ENCODE assay signal across 28 cellular contexts in genomic region chr13:111508902-111509509, GRCh38.
A peak's percentile ranks its signal among the peaks of the same experiment; 100 is the strongest.
DNase-seq lines count a peak whose midpoint lies in the region; FAIRE-seq and TF ChIP-seq lines count a peak whose summit lies in the region.
"Had no signal": no experiment of that assay in that cellular context is flagged by ENCODE, and none has a peak within 500 bp of the region (broad histone marks: within the 10 kb centered on the region; RNA-seq: fewer than 3 reads in every experiment).

No MANE protein-coding gene starts in this region.

- no peaks in the 10 kb centered on the region for H3K4me1 ChIP-seq in kidney (ENCODE audit: control insufficient read depth in 1 of 2, insufficient read depth in 1 of 2, low read depth in 1 of 2, low read length in 2 of 2)
- H3K4me1 ChIP-seq: gastroesophageal sphincter had no signal

- FAIRE-seq in kidney (lab: Jason Lieb, UNC), result no peak
- FAIRE-seq: endothelial cell of umbilical vein, GM12878, H54, HTR-8/SVneo had no signal

- H3K36me3 ChIP-seq in kidney (ENCODE audit: control insufficient read depth in 1 of 2, insufficient read depth in 2 of 2, low read length in 2 of 2), result no peaks in the 10 kb centered on the region
- H3K36me3 ChIP-seq: brain microvascular endothelial cell, gastroesophageal sphincter had no signal

- TF ChIP-seq CTCF in kidney (IDR thresholded peaks at IDR 0.05; ENCODE audit: borderline replicate concordance, extremely low read depth, insufficient read depth), result no peak

- H3K9me3 ChIP-seq in kidney (ENCODE audit: control insufficient read depth in 1 of 2, low read length in 2 of 2), result no peaks in the 10 kb centered on the region
- H3K9me3 ChIP-seq: gastroesophageal sphincter, mucosa of descending colon had no signal

- H3K27ac ChIP-seq in kidney (ENCODE audit: low read depth in 2 of 2, low read length in 2 of 2), result no peak overlapping the region
- H3K27ac ChIP-seq: brain microvascular endothelial cell, gastroesophageal sphincter had no signal

- intact Hi-C loops in kidney (cut with DNase I), result no loop called here

- no peak overlapping the region for H3K9ac ChIP-seq in kidney (ENCODE audit: low read length in 2 of 2)

- peak; percentile 36 for DNase-seq in NCI-H345 (lab: John Stamatoyannopoulos, UW)
- DNase-seq in NCI-H345 treated with DMSO at 0.1 percent for 48 hours (lab: John Stamatoyannopoulos, UW; ENCODE audit: unreplicated experiment), result no peak
- DNase-seq in NCI-H2029 treated with DMSO at 0.1 percent for 48 hours (lab: John Stamatoyannopoulos, UW), result peak; percentile 83
- peak; percentile 24 for DNase-seq in kidney
- DNase-seq in AG08396 (ENCODE audit: low spot score), result no peak
- no peak for DNase-seq in GM19240 (ENCODE audit: insufficient read length, low spot score)
- DNase-seq in EL, result no peak
- DNase-seq in SHP77 treated with DMSO at 0.1 percent for 48 hours (lab: John Stamatoyannopoulos, UW), result no peak
- DNase-seq: activated CD4-positive, CD25-positive, alpha-beta regulatory T cell treated with anti-CD3 and anti-CD28 coated beads, Interleukin-2, amount 50 U/mL, for 72 hours; activated CD8-positive, alpha-beta memory T cell treated with anti-CD3 and anti-CD28 coated beads, Interleukin-2, amount 50 U/mL, for 48 hours; activated CD8-positive, alpha-beta T cell treated with anti-CD3 and anti-CD28 coated beads for 36 hours; activated naive CD4-positive, alpha-beta T cell treated with anti-CD3 and anti-CD28 coated beads, Interleukin-2, amount 10 ng/mL, durations not matched to agents 7 days and 5 days; brain microvascular endothelial cell; KBM-7; natural killer cell; NCI-H1105 treated with DMSO at 0.1 percent for 48 hours; NCI-H2107; NCI-H510A; NK-92 treated with Interleukin-12 subunit alpha and Interleukin-12 subunit beta, amount 100 ng/mL, for 24 hours; PC-3; substantia nigra; T-helper 2 cell had no signal

- H3K4me3 ChIP-seq in kidney (ENCODE audit: low read length in 2 of 2), result no peak overlapping the region
- H3K4me3 ChIP-seq: gastroesophageal sphincter, GM12878, mucosa of descending colon had no signal

Comparison
In these comparisons a context has a peak if more than half of its experiments do, and no peak if none do; other contexts are left out.
1. DNase-seq: peak in NCI-H345 (single experiment), NCI-H2029 treated with DMSO at 0.1 percent for 48 hours (single experiment) and kidney (single experiment); none in NCI-H345 treated with DMSO at 0.1 percent for 48 hours (single experiment), AG08396 (single experiment), GM19240 (single experiment), EL (single experiment) and SHP77 treated with DMSO at 0.1 percent for 48 hours (single experiment).